9 cellular contexts compared by ENCODE assay signal in genomic region chr3:15429080-15429479, GRCh38. TPM values are rescaled to one million over a fixed set of nuclear protein-coding genes. Genes with fewer than 3 reads are reported as not detected.
DNase-seq lines count a peak whose midpoint lies in the region; ATAC-seq, FAIRE-seq and TF ChIP-seq lines count a peak whose summit lies in the region.
"Had no signal": no experiment of that assay in that cellular context is flagged by ENCODE, and none has a peak within 500 bp of the region (broad histone marks: within the 10 kb centered on the region; RNA-seq: fewer than 3 reads in every experiment).

No MANE protein-coding gene starts in this region.

- no peak for TF ChIP-seq POLR2A in GM12878 (IDR thresholded peaks at IDR 0.05; ENCODE audit: low read depth, low read length)

- in situ Hi-C loops in GM12878 (cut with MboI) = no loop called here

- H3K27ac ChIP-seq in HL-60 (replicated peaks) (no peak overlapping the region), GM12878 (ENCODE audit: control insufficient read depth, insufficient read depth) (no peak overlapping the region), mesodermal cell (ENCODE audit: low read depth, low read length, severe bottlenecking) (no peak overlapping the region)
- H3K27ac ChIP-seq: prostate gland had no signal

- no peak for DNase-seq in AG04449 (ENCODE audit: low read depth, low spot score)
- no peak for DNase-seq in HL-60 (ENCODE audit: low read depth in 1 of 2, low spot score in 1 of 2)
- no peak for DNase-seq in GM12878 (ENCODE audit: low read depth, low spot score)
- DNase-seq in RKO (ENCODE audit: low spot score) = no peak
- no peak for DNase-seq in posterior vena cava (ENCODE audit: low spot score)
- no peak for DNase-seq in NCI-H345 treated with DMSO at 0.1 percent for 48 hours (lab: John Stamatoyannopoulos, UW; ENCODE audit: unreplicated experiment)
- DNase-seq in NCI-H187 (lab: John Stamatoyannopoulos, UW) = no peak

- CTCF ChIA-PET in AG04449 (lab: Yijun Ruan, JAX) = interaction anchor here (1.0 to 3.6 kb wide), 2 partner anchors 161 to 163 kb away, joined by 3 to 9 read pairs; no protein-coding TSS in a partner anchor
- CTCF ChIA-PET in GM12878 (lab: Yijun Ruan, JAX) = interaction anchor here (0.5 to 2.9 kb wide), 6 partner anchors 12 to 212 kb away, joined by 3 to 28 read pairs (median 4); no protein-coding TSS in a partner anchor

- POLR2A ChIA-PET in AG04449 (lab: Yijun Ruan, JAX) (no interaction called here), GM12878 (lab: Charles Lee) (interaction anchor here (0.6 to 0.7 kb wide), 2 partner anchors 140 to 363 kb away, joined by 3 to 5 read pairs; no protein-coding TSS in a partner anchor)

- no peak for TF ChIP-seq EP300 in GM12878 (IDR thresholded peaks at IDR 0.05; ENCODE audit: borderline replicate concordance in 1 of 2, control insufficient read depth in 1 of 2, low read depth in 2 of 2, low read length in 2 of 2)

- peaks cover 0 to 12% of the 10 kb centered on the region in 2 experiments; a peak in 3 of 4 replicates for H3K36me3 ChIP-seq in GM12878 (ENCODE audit: control insufficient read depth in 2 of 2, insufficient read depth in 2 of 2, low read length in 1 of 2)
- peaks cover 62% of the 10 kb centered on the region for H3K36me3 ChIP-seq in mesodermal cell (ENCODE audit: control insufficient read depth, insufficient read depth, low read length)
- H3K36me3 ChIP-seq: prostate gland had no signal

- intact Hi-C loops in GM12878 (cut with micrococcal nuclease; ENCODE audit: unreplicated experiment) = loop anchor here (2.0 kb wide), 1 partner anchor 128 kb away; no protein-coding TSS in a partner anchor
- intact Hi-C loops in posterior vena cava (cut with DNase I) = no loop called here

- peaks cover 41% of the 10 kb centered on the region for H3K79me2 ChIP-seq in GM12878 (ENCODE audit: control insufficient read depth, insufficient read depth, low read length)

- H3K4me3 ChIP-seq in AG04449 (ENCODE audit: low read depth, low read length) (peak overlapping the region; percentile 91), HL-60 (replicated peaks; ENCODE audit: insufficient read depth, low read length) (peak overlapping the region; percentile 86), GM12878 (peak overlapping the region; percentile 95), mesodermal cell (ENCODE audit: extremely low read depth, insufficient read depth, low read length, poor library complexity, severe bottlenecking) (peak overlapping the region; percentile 95)

- no peak for FAIRE-seq in GM12878 (lab: Jason Lieb, UNC)

- H3K4me1 ChIP-seq in GM12878 (ENCODE audit: control insufficient read depth, insufficient read depth, low read length) (no peaks in the 10 kb centered on the region; the same call in 1 of the 2 replicates), mesodermal cell (ENCODE audit: control insufficient read depth, insufficient read depth, low read length, poor library complexity, severe bottlenecking) (peaks cover 14% of the 10 kb centered on the region)

- H3K27me3 ChIP-seq in HL-60 (ENCODE audit: insufficient read depth, poor library complexity, severe bottlenecking) = no peaks in the 10 kb centered on the region
- no peaks in the 10 kb centered on the region for H3K27me3 ChIP-seq in GM12878 (replicated peaks in 1 of 2; ENCODE audit: control insufficient read depth in 2 of 2, insufficient read depth in 2 of 2, low read length in 1 of 2)

- H3K4me2 ChIP-seq in GM12878 (ENCODE audit: control insufficient read depth, insufficient read depth) = peak overlapping the region; percentile 82

- 77% methylated on average over 6 of the region's 6 CpGs for WGBS in GM12878 (ENCODE audit: insufficient coverage, insufficient replicate concordance, low lambda C conversion rate, missing lambda C conversion rate)
- 93 to 100% methylated on average over 5 of the region's 6 CpGs for WGBS in mesodermal cell (ENCODE audit: insufficient coverage in 2 of 2), 2 experiments

- no peaks in the 10 kb centered on the region for H4K20me1 ChIP-seq in GM12878 (ENCODE audit: control insufficient read depth, insufficient read depth)

- TF ChIP-seq RAD21 in GM12878 (IDR thresholded peaks at IDR 0.05; ENCODE audit: insufficient read depth, low read depth, low read length) = no peak

- ATAC-seq in GM12878 = no peak

- no TSS peak for BruUV-seq in GM12878 (replicated peaks; lab: Mats Ljungman, UMichigan)

- SMC1A ChIA-PET in GM12878 (lab: Charles Lee; ENCODE audit: uncharacterized antibody, unreplicated experiment) = interaction anchor here (0.6 to 4.0 kb wide), 12 partner anchors 38 to 316 kb away, joined by 3 to 26 read pairs (median 4); no protein-coding TSS in a partner anchor

- no peaks in the 10 kb centered on the region for H3K9me3 ChIP-seq in GM12878 (replicated peaks; ENCODE audit: control insufficient read depth, insufficient read depth, low read length)
- H3K9me3 ChIP-seq in mesodermal cell (ENCODE audit: control insufficient read depth, low read length) = peaks cover 4% of the 10 kb centered on the region
- H3K9me3 ChIP-seq: prostate gland had no signal

- RAD21 ChIA-PET in GM12878 (lab: Charles Lee; ENCODE audit: unreplicated experiment) = interaction anchor here (0.9 to 1.5 kb wide), 2 partner anchors 24 to 127 kb away, joined by 3 read pairs; no protein-coding TSS in a partner anchor

- H3K9ac ChIP-seq in GM12878 (ENCODE audit: control insufficient read depth, insufficient read depth, low read length) = peak overlapping the region; percentile 71; the same call in 1 of the 2 replicates

- no peak overlapping the region for H2AFZ ChIP-seq in GM12878 (ENCODE audit: control insufficient read depth, low read depth, low read length)

- TF ChIP-seq CTCF in AG04449 (IDR thresholded peaks at IDR 0.05; ENCODE audit: insufficient read depth, low read length, missing control alignments) (no peak), HL-60 (IDR thresholded peaks at IDR 0.05; ENCODE audit: insufficient read depth, low read length) (no peak), GM12878 (IDR thresholded peaks at IDR 0.05 in 2 of 3, conservative IDR thresholded peaks at IDR 0.05 in 1 of 3; ENCODE audit: control insufficient read depth in 2 of 3, extremely low read depth in 1 of 3, insufficient read depth in 1 of 3, low read depth in 3 of 3, low read length in 3 of 3) (no peak)

TF ChIP-seq in GM12878, 131 proteins besides CTCF, POLR2A, EP300 and RAD21 (continues in another document):
- no peak for TF ChIP-seq PAX5 (IDR thresholded peaks at IDR 0.05; ENCODE audit: borderline replicate concordance, low read depth, low read length)
- TF ChIP-seq TBL1XR1 (IDR thresholded peaks at IDR 0.05; ENCODE audit: low read depth, low read length) = no peak
- TF ChIP-seq IRF5 (IDR thresholded peaks at IDR 0.05; ENCODE audit: borderline replicate concordance) = no peak
- TF ChIP-seq NR2F1 (conservative IDR thresholded peaks at IDR 0.05) = no peak

RNA-seq across cellular contexts. Expression of gene EAF1, which starts 1.7 kb away (rescaled TPM):
- total RNA-seq in GM12878 (2013; cell fraction: nucleolus; rRNA removed) = 13.1 and 13.9 TPM in 2 replicates
- 20.4 and 21.6 TPM in 2 replicates for total RNA-seq in GM12878 (2014; rRNA removed)
- 16.1 and 16.5 TPM in 2 replicates for total RNA-seq in GM12878 (2014; rRNA removed; fragmentation: Illumina TruSeq; extraction: Trizol)
- 15.8 and 17.2 TPM in 2 replicates for total RNA-seq in GM12878 (2021)
- 7.3 TPM for polyA plus RNA-seq in GM12878 (2011; ENCODE audit: low read depth)
- polyA plus RNA-seq in GM12878 (2011; rRNA removed) = 21.3 and 24.6 TPM in 2 replicates
- 22.3 and 22.5 TPM in 2 replicates for polyA plus RNA-seq in GM12878 (2011; cell fraction: cytosol; rRNA removed)
- polyA plus RNA-seq in GM12878 (2011; cell fraction: nucleus; rRNA removed) = 10.4 and 12.2 TPM in 2 replicates
- polyA plus RNA-seq in GM12878 (2012) = 11.3 and 14.3 TPM in 2 replicates
- 16.0 and 18.7 TPM in 2 replicates for polyA plus RNA-seq in GM12878 (2014; fragmentation: Illumina TruSeq; extraction: Trizol)
- polyA plus RNA-seq in GM12878 (2014; fragmentation: Nextera tagmentation; extraction: Ambion mirVana) = 1 to 10 TPM; 6.8 to 9.2 TPM
- 15.4 and 16.4 TPM in 2 replicates for polyA plus RNA-seq in GM12878 (2014; rRNA removed)
- 10 to 100 TPM; 12.7 to 13.0 TPM for polyA plus RNA-seq in GM12878 (2016; fragmentation: Nextera tagmentation; extraction: Ambion mirVana)
- polyA minus RNA-seq in GM12878 (2011; rRNA and poly(A)+ RNA removed) = 25.2 and 28.5 TPM in 2 replicates
- polyA minus RNA-seq in GM12878 (2011; cell fraction: cytosol; rRNA and poly(A)+ RNA removed) = 13.7 and 17.6 TPM in 2 replicates
- 7.7 and 14.0 TPM in 2 replicates for polyA minus RNA-seq in GM12878 (2011; cell fraction: nucleus; rRNA and poly(A)+ RNA removed)
- polyA plus RNA-seq in mesodermal cell (2013, experiment 1 of 2) = 25.2 TPM
- 20.2 TPM for polyA plus RNA-seq in mesodermal cell (2013, experiment 2 of 2)
- 10 to 100 TPM; 15.3 to 16.7 TPM for total RNA-seq in posterior vena cava

RNA-seq across cellular contexts. Expression of gene METTL6, which starts 1.7 kb away (rescaled TPM):
- 56.0 TPM in 2 replicates for total RNA-seq in GM12878 (2013; cell fraction: nucleolus; rRNA removed)
- 13.8 and 17.2 TPM in 2 replicates for total RNA-seq in GM12878 (2014; rRNA removed)
- 22.1 and 25.9 TPM in 2 replicates for total RNA-seq in GM12878 (2014; rRNA removed; fragmentation: Illumina TruSeq; extraction: Trizol)
- total RNA-seq in GM12878 (2021) = 11.7 and 14.4 TPM in 2 replicates
- polyA plus RNA-seq in GM12878 (2011; ENCODE audit: low read depth) = 10.6 TPM
- polyA plus RNA-seq in GM12878 (2011; rRNA removed) = 21.2 and 26.0 TPM in 2 replicates
- polyA plus RNA-seq in GM12878 (2011; cell fraction: cytosol; rRNA removed) = 18.2 and 18.6 TPM in 2 replicates
- polyA plus RNA-seq in GM12878 (2011; cell fraction: nucleus; rRNA removed) = 11.6 and 13.7 TPM in 2 replicates
- 10.1 and 13.8 TPM in 2 replicates for polyA plus RNA-seq in GM12878 (2012)
- polyA plus RNA-seq in GM12878 (2014; fragmentation: Illumina TruSeq; extraction: Trizol) = 21.5 and 29.3 TPM in 2 replicates
- polyA plus RNA-seq in GM12878 (2014; fragmentation: Nextera tagmentation; extraction: Ambion mirVana) = 10 to 100 TPM; 27.4 to 29.6 TPM
- polyA plus RNA-seq in GM12878 (2014; rRNA removed) = 17.0 and 19.1 TPM in 2 replicates
- polyA plus RNA-seq in GM12878 (2016; fragmentation: Nextera tagmentation; extraction: Ambion mirVana) = 10 to 100 TPM; 16.3 to 20.3 TPM
- polyA minus RNA-seq in GM12878 (2011; rRNA and poly(A)+ RNA removed) = 26.3 and 30.0 TPM in 2 replicates
- 7.3 and 11.0 TPM in 2 replicates for polyA minus RNA-seq in GM12878 (2011; cell fraction: cytosol; rRNA and poly(A)+ RNA removed)
- polyA minus RNA-seq in GM12878 (2011; cell fraction: nucleus; rRNA and poly(A)+ RNA removed) = 8.8 and 10.2 TPM in 2 replicates
- polyA plus RNA-seq in mesodermal cell (2013, experiment 1 of 2) = 20.6 TPM
- polyA plus RNA-seq in mesodermal cell (2013, experiment 2 of 2) = 20.7 TPM
- total RNA-seq in posterior vena cava = 10 to 100 TPM; 10.6 to 11.1 TPM
